ENCODE assay signal across 24 cellular contexts in genomic region chr18:55908790-55909408, GRCh38.
DNase-seq lines count a peak whose midpoint lies in the region; ATAC-seq and TF ChIP-seq lines count a peak whose summit lies in the region.
"Had no signal": no experiment of that assay in that cellular context is flagged by ENCODE, and none has a peak within 500 bp of the region (broad histone marks: within the 10 kb centered on the region; RNA-seq: fewer than 3 reads in every experiment).

No MANE protein-coding gene starts in this region.

- POLR2A ChIA-PET in AG04449 (lab: Yijun Ruan, JAX) (interaction anchor here (1.2 kb wide), 1 partner anchor 19 kb away, joined by 3 read pairs; no protein-coding TSS in a partner anchor), HEK293T (lab: Yijun Ruan, JAX) (no interaction called here)

- intact Hi-C loops in activated naive CD4-positive, alpha-beta T cell treated with anti-CD3 and anti-CD28 coated beads for 36 hours (cut with micrococcal nuclease), result no loop called here

- no peaks in the 10 kb centered on the region for H3K36me3 Mint-ChIP-seq in memory B cell
- no peaks in the 10 kb centered on the region for H3K36me3 Mint-ChIP-seq in activated naive CD4-positive, alpha-beta T cell treated with anti-CD3 and anti-CD28 coated beads for 36 hours (ENCODE audit: low read depth)
- H3K36me3 Mint-ChIP-seq: activated naive CD8-positive, alpha-beta T cell treated with anti-CD3 and anti-CD28 coated beads for 36 hours had no signal

- no peak for TF ChIP-seq CTCF in AG04449 (IDR thresholded peaks at IDR 0.05; ENCODE audit: insufficient read depth, low read length, missing control alignments)

- DNase-seq in AG04449 (ENCODE audit: low read depth, low spot score), result no peak
- DNase-seq in HEK293T (ENCODE audit: extremely low spot score), result peak; percentile 5
- DNase-seq in SJCRH30, result peak; percentile 9 to 43
- no peak for DNase-seq in memory B cell (ENCODE audit: low spot score in 2 of 2)
- no peak for DNase-seq in activated naive CD4-positive, alpha-beta T cell treated with anti-CD3 and anti-CD28 coated beads for 36 hours
- DNase-seq in activated naive CD4-positive, alpha-beta T cell treated with anti-CD3 and anti-CD28 coated beads, Interleukin-2, amount 50 U/mL, for 16 hours, result no peak
- DNase-seq: activated CD4-positive, alpha-beta T cell treated with anti-CD3 and anti-CD28 coated beads for 4 hours; activated naive CD8-positive, alpha-beta T cell treated with anti-CD3 and anti-CD28 coated beads for 36 hours; C1 segment of cervical spinal cord; DND-41; glutamatergic neuron; NCI-H1048; NCI-H2029; NCI-H226; NCI-H774; nephron progenitor cell had no signal

- no peaks in the 10 kb centered on the region for H3K9me3 ChIP-seq in SJCRH30 (replicated peaks)
- H3K9me3 ChIP-seq: esophagus muscularis mucosa, suprapubic skin had no signal

- ATAC-seq in memory B cell (ENCODE audit: low read depth) (no peak), HG02571 (IDR thresholded peaks at IDR 0.05; ENCODE audit: unreplicated experiment) (no peak), GM18861 (IDR thresholded peaks at IDR 0.05; ENCODE audit: unreplicated experiment) (no peak)
- ATAC-seq: GM23338, Right ventricle myocardium inferior, sciatic nerve had no signal

- H3K27me3 Mint-ChIP-seq in memory B cell, result peaks cover 3% of the 10 kb centered on the region
- H3K27me3 Mint-ChIP-seq in activated naive CD4-positive, alpha-beta T cell treated with anti-CD3 and anti-CD28 coated beads for 36 hours (ENCODE audit: low read depth), result no peaks in the 10 kb centered on the region
- H3K27me3 Mint-ChIP-seq: activated naive CD8-positive, alpha-beta T cell treated with anti-CD3 and anti-CD28 coated beads for 36 hours had no signal

- H3K27ac Mint-ChIP-seq in memory B cell, result no peak overlapping the region
- no peak overlapping the region for H3K27ac Mint-ChIP-seq in activated naive CD4-positive, alpha-beta T cell treated with anti-CD3 and anti-CD28 coated beads for 36 hours
- H3K27ac Mint-ChIP-seq: activated naive CD8-positive, alpha-beta T cell treated with anti-CD3 and anti-CD28 coated beads for 36 hours; GM23338; nephron progenitor cell had no signal

- peak overlapping the region; percentile 71 for H3K27ac ChIP-seq in SJCRH30
- H3K27ac ChIP-seq: esophagus muscularis mucosa, KMS-11, suprapubic skin had no signal

- CTCF ChIA-PET in AG04449 (lab: Yijun Ruan, JAX), result no interaction called here
- CTCF ChIA-PET in HEK293T (lab: Yijun Ruan, JAX), result interaction anchor here (0.6 kb wide), 1 partner anchor 9 kb away, joined by 3 read pairs; no protein-coding TSS in a partner anchor
- CTCF ChIA-PET in activated naive CD4-positive, alpha-beta T cell treated with anti-CD3 and anti-CD28 coated beads for 36 hours (lab: Charles Lee), result no interaction called here

- peaks cover 3% of the 10 kb centered on the region for H3K9me3 Mint-ChIP-seq in memory B cell
- peaks cover 2% of the 10 kb centered on the region for H3K9me3 Mint-ChIP-seq in activated naive CD4-positive, alpha-beta T cell treated with anti-CD3 and anti-CD28 coated beads for 36 hours
- H3K9me3 Mint-ChIP-seq: activated naive CD8-positive, alpha-beta T cell treated with anti-CD3 and anti-CD28 coated beads for 36 hours; GM23338; nephron progenitor cell had no signal

- no peaks in the 10 kb centered on the region for H3K36me3 ChIP-seq in SJCRH30
- H3K36me3 ChIP-seq: esophagus muscularis mucosa, suprapubic skin had no signal

- H3K27me3 ChIP-seq in SJCRH30, result no peaks in the 10 kb centered on the region
- H3K27me3 ChIP-seq: esophagus muscularis mucosa, suprapubic skin had no signal

- H3K4me3 ChIP-seq in AG04449 (ENCODE audit: low read depth, low read length) (peak overlapping the region; percentile 16; the same call in 1 of the 2 replicates), SJCRH30 (peak overlapping the region; percentile 43)
- H3K4me3 ChIP-seq: esophagus muscularis mucosa, GM23338, suprapubic skin had no signal

- H3K4me1 Mint-ChIP-seq in memory B cell, result peaks cover 18% of the 10 kb centered on the region
- no peaks in the 10 kb centered on the region for H3K4me1 Mint-ChIP-seq in activated naive CD4-positive, alpha-beta T cell treated with anti-CD3 and anti-CD28 coated beads for 36 hours (ENCODE audit: low read depth)

- H3K4me1 ChIP-seq in SJCRH30, result peaks cover 21% of the 10 kb centered on the region

- peak overlapping the region; percentile 80 for H3K4me3 Mint-ChIP-seq in memory B cell
- H3K4me3 Mint-ChIP-seq in activated naive CD4-positive, alpha-beta T cell treated with anti-CD3 and anti-CD28 coated beads for 36 hours, result no peak overlapping the region
- H3K4me3 Mint-ChIP-seq: activated naive CD8-positive, alpha-beta T cell treated with anti-CD3 and anti-CD28 coated beads for 36 hours; GM23338; nephron progenitor cell had no signal

TF ChIP-seq in HEK293T, 16 proteins besides CTCF, POLR2A, EP300 and RAD21:
- TF ChIP-seq LEF1 (IDR thresholded peaks at IDR 0.05; ENCODE audit: borderline replicate concordance) (no peak), PKNOX1 (IDR thresholded peaks at IDR 0.05) (0 out of 2 replicates have a peak, but pooled peaks have one; percentile 4)

Comparison
In these comparisons a context has a peak if more than half of its experiments do, and no peak if none do; other contexts are left out.
1. DNase-seq: peak in HEK293T (single experiment) and SJCRH30 (2 of 2); none in AG04449 (single experiment), memory B cell (0 of 2), activated naive CD4-positive, alpha-beta T cell treated with anti-CD3 and anti-CD28 coated beads for 36 hours (single experiment) and activated naive CD4-positive, alpha-beta T cell treated with anti-CD3 and anti-CD28 coated beads, Interleukin-2, amount 50 U/mL, for 16 hours (single experiment).